ENCODE assay signal across 19 cellular contexts in genomic region chr1:156077430-156077760, GRCh38. TPM values are rescaled to one million over a fixed set of nuclear protein-coding genes. Genes with fewer than 3 reads are reported as not detected.
A peak's percentile ranks its signal among the peaks of the same experiment; 100 is the strongest.
DNase-seq lines count a peak whose midpoint lies in the region; ATAC-seq and TF ChIP-seq lines count a peak whose summit lies in the region.
"Had no signal": no experiment of that assay in that cellular context is flagged by ENCODE, and none has a peak within 500 bp of the region (broad histone marks: within the 10 kb centered on the region; RNA-seq: fewer than 3 reads in every experiment).

No MANE protein-coding gene starts in this region.

- H3K36me3 Mint-ChIP-seq in mesothelial cell of epicardium, result peaks cover 21% of the 10 kb centered on the region
- no peaks in the 10 kb centered on the region for H3K36me3 Mint-ChIP-seq in naive thymus-derived CD4-positive, alpha-beta T cell

- no peak for DNase-seq in heart left ventricle
- DNase-seq in left cardiac atrium, result no peak
- DNase-seq in mesothelial cell of epicardium (ENCODE audit: low spot score in 2 of 2, unreplicated experiment in 2 of 2), result no peak
- no peak for DNase-seq in upper lobe of right lung
- no peak for DNase-seq in NCI-H345 (lab: John Stamatoyannopoulos, UW)
- DNase-seq in naive thymus-derived CD4-positive, alpha-beta T cell, result no peak
- DNase-seq: activated CD8-positive, alpha-beta memory T cell treated with anti-CD3 and anti-CD28 coated beads for 24 hours; activated gamma-delta T cell; dorsolateral prefrontal cortex; GF-D8; NCI-H2029; NCI-H526; stimulated activated naive CD8-positive, alpha-beta T cell treated with anti-CD3 and anti-CD28 coated beads, Interleukin-15, Interleukin-2, amounts not matched to agents 100 U/mL and 50 U/mL, for 24 hours had no signal

- no peak for TF ChIP-seq POLR2A in heart left ventricle (IDR thresholded peaks at IDR 0.05)

- no peak overlapping the region for H3K4me3 Mint-ChIP-seq in mesothelial cell of epicardium
- H3K4me3 Mint-ChIP-seq in naive thymus-derived CD4-positive, alpha-beta T cell, result no peak overlapping the region

- intact Hi-C loops in heart left ventricle (cut with DNase I) (no loop called here), left cardiac atrium (cut with DNase I) (no loop called here), upper lobe of right lung (cut with DNase I) (no loop called here)
- intact Hi-C loops in naive thymus-derived CD4-positive, alpha-beta T cell (cut with micrococcal nuclease), result no loop called here

- H3K4me1 ChIP-seq in heart left ventricle (peaks cover 0 to 32% (median 10%) of the 10 kb centered on the region in 12 donors), ectodermal cell (ENCODE audit: control insufficient read depth, insufficient read depth, low read length) (peaks cover 67% of the 10 kb centered on the region), upper lobe of right lung (peaks cover 17% of the 10 kb centered on the region)
- peaks cover 0 to 5% of the 10 kb centered on the region in 2 donors for H3K4me1 ChIP-seq in naive thymus-derived CD4-positive, alpha-beta T cell (ENCODE audit: control insufficient read depth in 2 of 2, insufficient read depth in 2 of 2, low read length in 2 of 2)

- no peaks in the 10 kb centered on the region for H3K27me3 Mint-ChIP-seq in mesothelial cell of epicardium (ENCODE audit: low read depth)
- H3K27me3 Mint-ChIP-seq in naive thymus-derived CD4-positive, alpha-beta T cell, result peaks cover 0 to 55% (median 5%) of the 10 kb centered on the region in 5 donors

- H3K27me3 ChIP-seq in heart left ventricle, result peaks cover 0 to 11% (median 0%) of the 10 kb centered on the region in 9 donors
- no peaks in the 10 kb centered on the region for H3K27me3 ChIP-seq in ectodermal cell (ENCODE audit: control insufficient read depth, insufficient read depth, low read length, poor library complexity, severe bottlenecking)
- no peaks in the 10 kb centered on the region for H3K27me3 ChIP-seq in upper lobe of right lung
- H3K27me3 ChIP-seq in naive thymus-derived CD4-positive, alpha-beta T cell (ENCODE audit: control insufficient read depth in 2 of 2, insufficient read depth in 2 of 2, low read length in 2 of 2), result no peaks in the 10 kb centered on the region
- H3K27me3 ChIP-seq: ascending aorta, dorsolateral prefrontal cortex, Peyer's patch had no signal

- H3K27ac ChIP-seq in heart left ventricle (peak overlapping the region in 8 of 12 donors; percentile 8 to 70 (median 61)), ectodermal cell (ENCODE audit: insufficient read depth, low read depth, low read length, poor library complexity, severe bottlenecking) (peak overlapping the region; percentile 11), upper lobe of right lung (peak overlapping the region; percentile 36)
- H3K27ac ChIP-seq in naive thymus-derived CD4-positive, alpha-beta T cell (ENCODE audit: low read depth, low read length), result no peak overlapping the region
- H3K27ac ChIP-seq: ascending aorta, dorsolateral prefrontal cortex had no signal

- WGBS in heart left ventricle, 4 donors, result 90 to 93% (median 92%) methylated on average over 10 to 19 of the region's 19 CpGs
- WGBS in ectodermal cell, 2 experiments, result 75 to 81% methylated on average over 19 of the region's 19 CpGs

- H3K4me3 ChIP-seq in heart left ventricle, result peak overlapping the region in 8 of 12 donors; percentile 53 to 66 (median 56)
- peak overlapping the region; percentile 29 for H3K4me3 ChIP-seq in ectodermal cell (ENCODE audit: insufficient read depth, low read depth, low read length)
- H3K4me3 ChIP-seq in upper lobe of right lung, result no peak overlapping the region
- no peak overlapping the region for H3K4me3 ChIP-seq in naive thymus-derived CD4-positive, alpha-beta T cell (ENCODE audit: low read length)
- H3K4me3 ChIP-seq: lung, smooth muscle cell had no signal

- no peaks in the 10 kb centered on the region for H3K9me3 ChIP-seq in heart left ventricle
- H3K9me3 ChIP-seq in ectodermal cell (ENCODE audit: control insufficient read depth, low read length), result no peaks in the 10 kb centered on the region
- H3K9me3 ChIP-seq in upper lobe of right lung, result no peaks in the 10 kb centered on the region
- H3K9me3 ChIP-seq in naive thymus-derived CD4-positive, alpha-beta T cell (ENCODE audit: control insufficient read depth in 2 of 3, low read length in 3 of 3), result no peaks in the 10 kb centered on the region
- H3K9me3 ChIP-seq: ascending aorta, Peyer's patch had no signal

- H3K36me3 ChIP-seq in heart left ventricle (no peaks in the 10 kb centered on the region), ectodermal cell (ENCODE audit: control insufficient read depth, insufficient read depth, low read length) (peaks cover 22% of the 10 kb centered on the region), upper lobe of right lung (no peaks in the 10 kb centered on the region)
- H3K36me3 ChIP-seq in naive thymus-derived CD4-positive, alpha-beta T cell (ENCODE audit: control insufficient read depth in 2 of 3, insufficient read depth in 3 of 3, low read length in 3 of 3), result no peaks in the 10 kb centered on the region
- H3K36me3 ChIP-seq: ascending aorta, Peyer's patch had no signal

- no peaks in the 10 kb centered on the region for H3K9me3 Mint-ChIP-seq in mesothelial cell of epicardium
- peaks cover 0 to 2% (median 0%) of the 10 kb centered on the region in 11 donors for H3K9me3 Mint-ChIP-seq in naive thymus-derived CD4-positive, alpha-beta T cell

- TF ChIP-seq CTCF in heart left ventricle (IDR thresholded peaks at IDR 0.05) (no peak), mesothelial cell of epicardium (IDR thresholded peaks at IDR 0.05; ENCODE audit: unreplicated experiment) (no peak), upper lobe of right lung (IDR thresholded peaks at IDR 0.05) (no peak)

- CTCF ChIA-PET in naive thymus-derived CD4-positive, alpha-beta T cell (lab: Charles Lee), result no interaction called here

- no peak for ATAC-seq in heart left ventricle
- no peak for ATAC-seq in left cardiac atrium
- no peak for ATAC-seq in upper lobe of right lung
- no peak for ATAC-seq in HG03565 (IDR thresholded peaks at IDR 0.05; ENCODE audit: unreplicated experiment)
- ATAC-seq in naive thymus-derived CD4-positive, alpha-beta T cell, result no peak

- POLR2A ChIA-PET in naive thymus-derived CD4-positive, alpha-beta T cell (lab: Charles Lee), result no interaction called here

- peak overlapping the region; percentile 40 for H3K27ac Mint-ChIP-seq in mesothelial cell of epicardium
- H3K27ac Mint-ChIP-seq in naive thymus-derived CD4-positive, alpha-beta T cell, result no peak overlapping the region

- H3K4me1 Mint-ChIP-seq in mesothelial cell of epicardium, result peaks cover 64% of the 10 kb centered on the region
- peaks cover 0 to 15% (median 0%) of the 10 kb centered on the region in 7 donors for H3K4me1 Mint-ChIP-seq in naive thymus-derived CD4-positive, alpha-beta T cell

RNA-seq across cellular contexts. Expression of gene MEX3A, which starts 4.9 kb away (rescaled TPM):
- total RNA-seq in heart left ventricle, result under 1 TPM; 0.12 to 0.53 (median 0.32) TPM
- under 1 TPM; 0.15 to 0.42 TPM for polyA plus RNA-seq in heart left ventricle
- under 1 TPM; 0.15 to 0.42 TPM for total RNA-seq in left cardiac atrium
- polyA plus RNA-seq in ectodermal cell (2013, experiment 1 of 4), result 85.4 TPM
- polyA plus RNA-seq in ectodermal cell (2013, experiment 2 of 4), result 98.5 TPM
- polyA plus RNA-seq in ectodermal cell (2013, experiment 3 of 4), result 84.4 TPM
- 88.8 TPM for polyA plus RNA-seq in ectodermal cell (2013, experiment 4 of 4)
- 107 to 112 TPM (median 112 TPM) in 3 replicates for total RNA-seq in mesothelial cell of epicardium
- total RNA-seq in upper lobe of right lung, result 0.52 TPM
- total RNA-seq in naive thymus-derived CD4-positive, alpha-beta T cell, result under 1 TPM in 4 of 5 experiments, not detected in 1; 0.05 to 0.15 (median 0.13) TPM
- polyA plus RNA-seq in naive thymus-derived CD4-positive, alpha-beta T cell, result not detected

RNA-seq across cellular contexts. Expression of gene RAB25, which starts 16.4 kb away (rescaled TPM):
- total RNA-seq in heart left ventricle (not detected), left cardiac atrium (not detected), mesothelial cell of epicardium (51.1 to 52.6 TPM (median 51.2 TPM) in 3 replicates), upper lobe of right lung (62.0 TPM)
- under 1 TPM in 1 of 2 donors, not detected in 1; 0.38 TPM for polyA plus RNA-seq in heart left ventricle
- 7.1 TPM for polyA plus RNA-seq in ectodermal cell (2013, experiment 1 of 4)
- polyA plus RNA-seq in ectodermal cell (2013, experiment 2 of 4), result 7.4 TPM
- 7.5 TPM for polyA plus RNA-seq in ectodermal cell (2013, experiment 3 of 4)
- polyA plus RNA-seq in ectodermal cell (2013, experiment 4 of 4), result 6.5 TPM
- total RNA-seq in naive thymus-derived CD4-positive, alpha-beta T cell, result 1 to 10 TPM in 4 of 5 experiments, not detected in 1; 1.1 to 2.7 (median 2.2) TPM
- 1 to 10 TPM; 1.5 to 1.8 TPM for polyA plus RNA-seq in naive thymus-derived CD4-positive, alpha-beta T cell
- total RNA-seq: ascending aorta had no signal

RNA-seq across cellular contexts. Expression of gene LAMTOR2, which starts 22.8 kb away (rescaled TPM):
- total RNA-seq in heart left ventricle (10 to 100 TPM; 51.5 to 83.2 (median 61.4) TPM), left cardiac atrium (10 to 100 TPM; 48.9 to 54.4 TPM), mesothelial cell of epicardium (39.2 to 43.4 TPM (median 39.5 TPM) in 3 replicates), upper lobe of right lung (49.7 TPM)
- polyA plus RNA-seq in heart left ventricle, result 100 to 1,000 TPM in 1 of 2 donors, 10 to 100 TPM in 1; 88.6 to 106 TPM
- polyA plus RNA-seq in ectodermal cell (2013, experiment 1 of 4), result 89.9 TPM
- polyA plus RNA-seq in ectodermal cell (2013, experiment 2 of 4), result 84.4 TPM
- polyA plus RNA-seq in ectodermal cell (2013, experiment 3 of 4), result 96.6 TPM
- polyA plus RNA-seq in ectodermal cell (2013, experiment 4 of 4), result 105 TPM
- 10 to 100 TPM; 13.3 to 66.1 (median 27.9) TPM for total RNA-seq in naive thymus-derived CD4-positive, alpha-beta T cell
- polyA plus RNA-seq in naive thymus-derived CD4-positive, alpha-beta T cell, result 10 to 100 TPM; 90.1 to 97.9 TPM

RNA-seq across cellular contexts. Expression of gene UBQLN4, which starts 23.8 kb away (rescaled TPM):
- total RNA-seq in heart left ventricle, result 10 to 100 TPM; 21.0 to 34.1 (median 26.9) TPM
- polyA plus RNA-seq in heart left ventricle, result 10 to 100 TPM; 15.1 to 37.3 TPM
- total RNA-seq in left cardiac atrium, result 10 to 100 TPM; 23.6 to 27.2 TPM
- 95.8 TPM for polyA plus RNA-seq in ectodermal cell (2013, experiment 1 of 4)
- 88.1 TPM for polyA plus RNA-seq in ectodermal cell (2013, experiment 2 of 4)
- polyA plus RNA-seq in ectodermal cell (2013, experiment 3 of 4), result 66.5 TPM
- polyA plus RNA-seq in ectodermal cell (2013, experiment 4 of 4), result 76.3 TPM
- total RNA-seq in mesothelial cell of epicardium, result 61.2 to 66.7 TPM (median 61.9 TPM) in 3 replicates
- total RNA-seq in upper lobe of right lung, result 37.0 TPM
- 10 to 100 TPM; 16.2 to 37.6 (median 31.3) TPM for total RNA-seq in naive thymus-derived CD4-positive, alpha-beta T cell
- polyA plus RNA-seq in naive thymus-derived CD4-positive, alpha-beta T cell, result 1 to 10 TPM; 6.7 to 9.9 TPM

RNA-seq across cellular contexts. Expression of gene LMNA, which starts 37.1 kb away (rescaled TPM):
- 100 to 1,000 TPM; 223 to 396 (median 279) TPM for total RNA-seq in heart left ventricle
- polyA plus RNA-seq in heart left ventricle, result 100 to 1,000 TPM; 257 to 272 TPM
- 100 to 1,000 TPM; 264 to 384 TPM for total RNA-seq in left cardiac atrium
- 35.3 TPM for polyA plus RNA-seq in ectodermal cell (2013, experiment 1 of 4)
- polyA plus RNA-seq in ectodermal cell (2013, experiment 2 of 4), result 35.9 TPM
- polyA plus RNA-seq in ectodermal cell (2013, experiment 3 of 4), result 25.6 TPM
- polyA plus RNA-seq in ectodermal cell (2013, experiment 4 of 4), result 30.8 TPM
- total RNA-seq in mesothelial cell of epicardium, result 91.7 to 96.9 TPM (median 92.4 TPM) in 3 replicates
- 235 TPM for total RNA-seq in upper lobe of right lung
- total RNA-seq in naive thymus-derived CD4-positive, alpha-beta T cell, result 100 to 1,000 TPM in 2 of 5 experiments, 10 to 100 TPM in 1, 1 to 10 TPM in 2; 5.5 to 470 (median 18.0) TPM
- polyA plus RNA-seq in naive thymus-derived CD4-positive, alpha-beta T cell, result under 1 TPM in 1 of 2 donors, not detected in 1; 0.20 TPM

Comparison
In these comparisons a context has a peak if more than half of its experiments do, and no peak if none do; other contexts are left out.
1. H3K4me3 ChIP-seq: peak in heart left ventricle (8 of 12) and ectodermal cell (single experiment); none in upper lobe of right lung (single experiment) and naive thymus-derived CD4-positive, alpha-beta T cell (single experiment).
2. RNA of gene MEX3A, which starts 4.9 kb away (total RNA-seq): 107 to 112 TPM in mesothelial cell of epicardium; 0.52 TPM in upper lobe of right lung (single experiment), 0.15 to 0.42 TPM in left cardiac atrium, 0.12 to 0.53 TPM in heart left ventricle and 0.05 to 0.15 TPM in naive thymus-derived CD4-positive, alpha-beta T cell; every median in the first group is over 10 times any median in the second.
3. RNA of gene RAB25, which starts 16.4 kb away (total RNA-seq): 62.0 TPM in upper lobe of right lung (single experiment) and 51.1 to 52.6 TPM in mesothelial cell of epicardium; 1.1 to 2.7 TPM in naive thymus-derived CD4-positive, alpha-beta T cell, not detected in left cardiac atrium and not detected in heart left ventricle; every median in the first group is over 10 times any median in the second.